ENCODE assay signal across 8 cellular contexts in genomic region chr7:44986218-44987053, GRCh38. TPM values are rescaled to one million over a fixed set of nuclear protein-coding genes. Genes with fewer than 3 reads are reported as not detected.
A peak's percentile ranks its signal among the peaks of the same experiment; 100 is the strongest.
DNase-seq lines count a peak whose midpoint lies in the region; TF ChIP-seq lines count a peak whose summit lies in the region.

No MANE protein-coding gene starts in this region.

- peaks cover 31% of the 10 kb centered on the region for H3K4me1 ChIP-seq in MM.1S (ENCODE audit: low read length)

- peak overlapping the region; percentile 85 for H3K4me2 ChIP-seq in MM.1S (ENCODE audit: low read depth, low read length)

- H3K4me3 ChIP-seq in MM.1S (ENCODE audit: low read length): peak overlapping the region; percentile 78

- in situ Hi-C loops in SK-MEL-5 (cut with HindIII; ENCODE audit: low pct_unique_long_range_greater_than_20kb, low sequenced_read_pairs): no loop called here

- peak; percentile 94 for DNase-seq in GDM1 (lab: John Stamatoyannopoulos, UW)
- DNase-seq in HCEC 1CT: peak; percentile 95
- DNase-seq in MM.1S: peak; percentile 85
- DNase-seq in SK-MEL-5 (ENCODE audit: low read depth, low spot score): peak; percentile 95
- peak; percentile 95 for DNase-seq in activated naive CD4-positive, alpha-beta T cell treated with anti-CD3 and anti-CD28 coated beads, Interleukin-2, amount 50 U/mL, for 16 hours
- DNase-seq in glomerular endothelial cell (ENCODE audit: extremely low read depth, low read depth, low spot score): peak; percentile 48
- peak; percentile 88 for DNase-seq in occipital lobe (lab: John Stamatoyannopoulos, UW)

- peaks cover 30% of the 10 kb centered on the region for H3K79me2 ChIP-seq in MM.1S (ENCODE audit: low read length)

- peak overlapping the region; percentile 84 for H3K9ac ChIP-seq in MM.1S (ENCODE audit: low read length)

- no peaks in the 10 kb centered on the region for H3K9me2 ChIP-seq in MM.1S (replicated peaks; ENCODE audit: insufficient read depth, low read length)

- no peaks in the 10 kb centered on the region for H4K20me1 ChIP-seq in MM.1S (ENCODE audit: insufficient read depth, low read length)

- H3F3A ChIP-seq in MM.1S (ENCODE audit: insufficient read depth, low read length): peaks cover 31% of the 10 kb centered on the region

- no peaks in the 10 kb centered on the region for H3K9me3 ChIP-seq in MM.1S (replicated peaks; ENCODE audit: insufficient read depth, low read length)

- peak overlapping the region; percentile 51 for H3K27ac ChIP-seq in MM.1S (ENCODE audit: low read length)
- peak overlapping the region; percentile 88 for H3K27ac ChIP-seq in temporal lobe (ENCODE audit: low read depth, low read length)

- TF ChIP-seq CTCF in MM.1S (IDR thresholded peaks at IDR 0.05; ENCODE audit: low read length): no peak

- H3K36me3 ChIP-seq in MM.1S (replicated peaks; ENCODE audit: insufficient read depth, low read length): peaks cover 13% of the 10 kb centered on the region; the same call in 1 of the 2 replicates

- H2AFZ ChIP-seq in MM.1S (ENCODE audit: low read length): peak overlapping the region; percentile 53; the same call in 1 of the 2 replicates

- H3K27me3 ChIP-seq in MM.1S (replicated peaks; ENCODE audit: insufficient read depth, low read length): no peaks in the 10 kb centered on the region

RNA-seq across cellular contexts. Expression of gene MYO1G, which starts 7.6 kb away (rescaled TPM):
- 0.03 and 0.26 TPM in 2 replicates for total RNA-seq in SK-MEL-5 (2014; rRNA removed; shearing (Covaris generic))
- 0.24 and 0.39 TPM in 2 replicates for polyA plus RNA-seq in SK-MEL-5 (2015; cell fraction: cytosol; rRNA removed)
- polyA plus RNA-seq in SK-MEL-5 (2015; cell fraction: nucleus; rRNA removed): 0.23 and 0.90 TPM in 2 replicates
- total RNA-seq in glomerular endothelial cell (not detected in 2 replicates), occipital lobe (0.47 TPM), temporal lobe (0.25 TPM)

RNA-seq across cellular contexts. Expression of gene CCM2, which starts 13.6 kb away (rescaled TPM):
- 29.0 and 30.0 TPM in 2 replicates for total RNA-seq in SK-MEL-5 (2014; rRNA removed; shearing (Covaris generic))
- polyA plus RNA-seq in SK-MEL-5 (2015; cell fraction: cytosol; rRNA removed): 36.9 and 38.6 TPM in 2 replicates
- polyA plus RNA-seq in SK-MEL-5 (2015; cell fraction: nucleus; rRNA removed): 32.9 and 38.2 TPM in 2 replicates
- total RNA-seq in glomerular endothelial cell (64.4 and 64.6 TPM in 2 replicates), occipital lobe (23.4 TPM), temporal lobe (19.4 TPM)

Comparison
In these comparisons a context has a peak if more than half of its experiments do, and no peak if none do; other contexts are left out.
1. Peak in every context shown above with its lines: DNase-seq, H3K4me3 ChIP-seq and H3K27ac ChIP-seq.